ENCODE assay signal across 8 cellular contexts in genomic region chr13:113816925-113817859, GRCh38. TPM values are rescaled to one million over a fixed set of nuclear protein-coding genes. Genes with fewer than 3 reads are reported as not detected.
DNase-seq lines count a peak whose midpoint lies in the region; TF ChIP-seq lines count a peak whose summit lies in the region.

No MANE protein-coding gene starts in this region.

- DNase-seq in SIG-M5 treated with dmso at 0.1 percent for 504 hours (lab: John Stamatoyannopoulos, UW; ENCODE audit: unreplicated experiment) (peak; percentile 51), SIG-M5 (lab: John Stamatoyannopoulos, UW) (no peak), LNCaP clone FGC (ENCODE audit: low read depth) (peak; percentile 62), SJSA1 (ENCODE audit: low read depth in 1 of 2, low spot score in 2 of 2) (peak; percentile 78 to 96), glomerular visceral epithelial cell (ENCODE audit: extremely low spot score) (peak; percentile 76), pons (ENCODE audit: low spot score) (peak; percentile 64), type B pancreatic cell (ENCODE audit: extremely low spot score, unreplicated experiment) (peak; percentile 89)
- DNase-seq in activated naive CD4-positive, alpha-beta T cell treated with anti-CD3 and anti-CD28 coated beads, Interleukin-2, amount 10 ng/mL, durations not matched to agents 7 days and 5 days, result peak; percentile 94

- H3K36me3 ChIP-seq in SJSA1, result peaks cover 5% of the 10 kb centered on the region

- peaks cover 8% of the 10 kb centered on the region for H3K9me3 ChIP-seq in SJSA1 (replicated peaks)

- H3K36me3 Mint-ChIP-seq in activated naive CD4-positive, alpha-beta T cell treated with anti-CD3 and anti-CD28 coated beads, Interleukin-2, amount 10 ng/mL, durations not matched to agents 7 days and 5 days, result peaks cover 11% of the 10 kb centered on the region
- H3K36me3 Mint-ChIP-seq in type B pancreatic cell, result no peaks in the 10 kb centered on the region

- H3K4me1 Mint-ChIP-seq in activated naive CD4-positive, alpha-beta T cell treated with anti-CD3 and anti-CD28 coated beads, Interleukin-2, amount 10 ng/mL, durations not matched to agents 7 days and 5 days, result peaks cover 24% of the 10 kb centered on the region
- H3K4me1 Mint-ChIP-seq in type B pancreatic cell (ENCODE audit: unreplicated experiment), result peaks cover 13% of the 10 kb centered on the region

- H3K4me3 ChIP-seq in LNCaP clone FGC (ENCODE audit: low read depth, low read length) (no peak overlapping the region), SJSA1 (no peak overlapping the region)

- peaks cover 50% of the 10 kb centered on the region for H3K4me1 ChIP-seq in SJSA1 (replicated peaks)

- CTCF ChIA-PET in activated naive CD4-positive, alpha-beta T cell treated with anti-CD3 and anti-CD28 coated beads, Interleukin-2, amount 10 ng/mL, durations not matched to agents 7 days and 5 days (lab: Charles Lee), result interaction anchor here (0.7 to 0.9 kb wide), 4 partner anchors 12 to 409 kb away, joined by 3 to 5 read pairs (median 3); no protein-coding TSS in a partner anchor

- peaks cover 4% of the 10 kb centered on the region for H3K27me3 Mint-ChIP-seq in activated naive CD4-positive, alpha-beta T cell treated with anti-CD3 and anti-CD28 coated beads, Interleukin-2, amount 10 ng/mL, durations not matched to agents 7 days and 5 days
- H3K27me3 Mint-ChIP-seq in type B pancreatic cell, result peaks cover 2% of the 10 kb centered on the region

- H3K9me3 Mint-ChIP-seq in activated naive CD4-positive, alpha-beta T cell treated with anti-CD3 and anti-CD28 coated beads, Interleukin-2, amount 10 ng/mL, durations not matched to agents 7 days and 5 days, result no peaks in the 10 kb centered on the region
- no peaks in the 10 kb centered on the region for H3K9me3 Mint-ChIP-seq in type B pancreatic cell

- H3K27ac ChIP-seq in SJSA1, result no peak overlapping the region

- H3K27ac Mint-ChIP-seq in activated naive CD4-positive, alpha-beta T cell treated with anti-CD3 and anti-CD28 coated beads, Interleukin-2, amount 10 ng/mL, durations not matched to agents 7 days and 5 days, result peak overlapping the region; percentile 81
- H3K27ac Mint-ChIP-seq in type B pancreatic cell, result peak overlapping the region; percentile 76

- TF ChIP-seq CTCF in LNCaP clone FGC (IDR thresholded peaks at IDR 0.05; ENCODE audit: control insufficient read depth, extremely low read depth, insufficient read depth) (peak; percentile 85), type B pancreatic cell (conservative IDR thresholded peaks at IDR 0.05) (peak; percentile 88)

- H3K4me3 Mint-ChIP-seq in activated naive CD4-positive, alpha-beta T cell treated with anti-CD3 and anti-CD28 coated beads, Interleukin-2, amount 10 ng/mL, durations not matched to agents 7 days and 5 days, result peak overlapping the region; percentile 84
- H3K4me3 Mint-ChIP-seq in type B pancreatic cell, result peak overlapping the region; percentile 28

- H3K27me3 ChIP-seq in SJSA1 (replicated peaks), result no peaks in the 10 kb centered on the region

RNA-seq across cellular contexts. Expression of gene GAS6, which starts 46.7 kb away (rescaled TPM):
- 41.7 and 45.3 TPM in 2 replicates for total RNA-seq in SJSA1 (2014; rRNA removed; shearing (Covaris generic))
- 42.9 and 102 TPM in 2 replicates for total RNA-seq in type B pancreatic cell (ENCODE audit: low replicate concordance)

RNA-seq across cellular contexts. Expression of gene TMEM255B, which starts 58.2 kb away (rescaled TPM):
- 1.8 and 2.7 TPM in 2 replicates for total RNA-seq in SJSA1 (2014; rRNA removed; shearing (Covaris generic))
- total RNA-seq in type B pancreatic cell (ENCODE audit: low replicate concordance), result 0.92 and 1.9 TPM in 2 replicates
